In the genomic region with DNA sequence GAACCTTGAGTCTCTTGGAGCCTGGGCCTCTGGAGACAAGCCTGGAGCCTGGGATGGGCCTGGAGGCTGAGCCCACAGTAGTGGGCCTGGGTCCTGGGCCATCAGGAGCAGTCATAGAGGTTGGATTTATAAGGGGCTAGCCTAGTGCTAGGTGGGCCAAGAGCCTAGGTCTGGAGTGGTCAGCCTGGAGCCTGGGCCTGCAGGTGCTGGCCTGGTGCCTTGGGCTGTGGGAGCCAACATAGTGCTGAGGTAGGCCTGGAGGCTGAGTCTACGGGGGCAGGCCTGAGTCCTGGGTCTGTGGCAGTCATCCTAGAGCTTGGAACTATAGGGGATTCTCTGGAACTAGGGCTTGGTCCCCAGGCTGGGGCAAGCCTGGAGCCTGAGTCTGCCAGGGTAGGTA, we compare ENCODE assay signal across 35 cellular contexts.
"Had no signal": no experiment of that assay in that cellular context is flagged by ENCODE, and none has a peak within 500 bp of the region (broad histone marks: within the 10 kb centered on the region; RNA-seq: fewer than 3 reads in every experiment).

No MANE protein-coding gene starts in this region.

- ATAC-seq: activated CD8-positive, alpha-beta T cell treated with anti-CD3 and anti-CD28 coated beads for 36 hours; activated naive CD4-positive, alpha-beta T cell treated with anti-CD3 and anti-CD28 coated beads, Interleukin-2, amount 50 U/mL, for 72 hours; activated T-cell treated with anti-CD3 and anti-CD28 coated beads, Interleukin-2, amount 50 U/mL, for 4 hours; activated T-cell treated with anti-CD3 and anti-CD28 coated beads, Interleukin-2, amount 50 U/mL, for 72 hours; activated T-helper 17 cell treated with anti-CD3 and anti-CD28 coated beads, Interleukin-2, amount 50 U/mL, for 72 hours; body of pancreas; T-cell; T-helper 17 cell had no signal

- H3K27me3 Mint-ChIP-seq: activated B cell treated with CpG ODN at 0.5 μM for 24 hours; activated CD4-positive, alpha-beta memory T cell treated with anti-CD3 and anti-CD28 coated beads for 36 hours; activated CD8-positive, alpha-beta T cell treated with anti-CD3 and anti-CD28 coated beads for 36 hours; activated naive CD8-positive, alpha-beta T cell treated with anti-CD3 and anti-CD28 coated beads for 36 hours; activated T-helper 17 cell treated with anti-CD3 and anti-CD28 coated beads, Interleukin-2, amount 50 U/mL, for 72 hours; T-helper 17 cell had no signal

- H3K27me3 ChIP-seq: adrenal gland, body of pancreas, brain microvascular endothelial cell, breast epithelium had no signal

- DNase-seq: activated B cell treated with CpG ODN at 0.5 μM for 24 hours; activated CD4-positive, alpha-beta memory T cell treated with anti-CD3 and anti-CD28 coated beads for 36 hours; activated CD4-positive, alpha-beta T cell treated with anti-CD3 and anti-CD28 coated beads for 4 hours; activated CD4-positive, alpha-beta T cell treated with anti-CD3 and anti-CD28 coated beads, Interleukin-2, amount 10 ng/mL, durations not matched to agents 24 days and 14 days; activated CD4-positive, alpha-beta T cell treated with anti-CD3 and anti-CD28 coated beads, Interleukin-2, amount 50 U/mL, for 1 hour; activated CD4-positive, alpha-beta T cell treated with anti-CD3 and anti-CD28 coated beads, Interleukin-2, amount 50 U/mL, for 4 hours; activated CD4-positive, CD25-positive, alpha-beta regulatory T cell treated with anti-CD3 and anti-CD28 coated beads, Interleukin-2, amount 50 U/mL, for 72 hours; activated CD8-positive, alpha-beta memory T cell treated with anti-CD3 and anti-CD28 coated beads, Interleukin-2, amount 50 U/mL, for 4 hours; activated CD8-positive, alpha-beta T cell treated with anti-CD3 and anti-CD28 coated beads for 36 hours; activated effector memory CD4-positive, alpha-beta T cell treated with anti-CD3 and anti-CD28 coated beads, Interleukin-2, amount 50 U/mL, for 16 hours; activated gamma-delta T cell treated with Interleukin-2 at 50 U/mL for 16 hours; activated naive CD4-positive, alpha-beta T cell; activated naive CD4-positive, alpha-beta T cell treated with anti-CD3 and anti-CD28 coated beads for 36 hours; activated naive CD4-positive, alpha-beta T cell treated with anti-CD3 and anti-CD28 coated beads, Interleukin-2, amount 50 U/mL, for 16 hours; activated naive CD8-positive, alpha-beta T cell treated with anti-CD3 and anti-CD28 coated beads for 36 hours; activated T-cell treated with anti-CD3 and anti-CD28 coated beads for 4 hours; activated T-cell treated with anti-CD3 and anti-CD28 coated beads, Interleukin-2, amount 50 U/mL, for 1 hour; activated T-cell treated with anti-CD3 and anti-CD28 coated beads, Interleukin-2, amount 50 U/mL, for 4 hours; activated T-cell treated with anti-CD3 and anti-CD28 coated beads, Interleukin-2, amount 50 U/mL, for 72 hours; adrenal gland; amniotic stem cell; aorta; body of pancreas; brain microvascular endothelial cell; central memory CD4-positive, alpha-beta T cell; T-cell; T-helper 17 cell; T-helper 9 cell had no signal

- H3K36me3 ChIP-seq: adrenal gland, brain microvascular endothelial cell, breast epithelium had no signal

- H3K4me3 ChIP-seq: adrenal gland, body of pancreas, breast epithelium had no signal

- H3K4me1 Mint-ChIP-seq: activated CD4-positive, alpha-beta T cell treated with anti-CD3 and anti-CD28 coated beads, Interleukin-2, amount 10 ng/mL, durations not matched to agents 24 days and 14 days; activated T-helper 17 cell treated with anti-CD3 and anti-CD28 coated beads, Interleukin-2, amount 50 U/mL, for 72 hours; T-cell; T-helper 17 cell had no signal

- H3K9me3 ChIP-seq: adrenal gland had no signal

- H3K4me1 ChIP-seq: adrenal gland, body of pancreas, breast epithelium had no signal

- H3K27ac ChIP-seq: adrenal gland, body of pancreas, brain microvascular endothelial cell, breast epithelium, VCaP had no signal

- FAIRE-seq: astrocyte, TTC549 had no signal

- H3K4me3 Mint-ChIP-seq: activated B cell treated with CpG ODN at 0.5 μM for 24 hours; activated CD4-positive, alpha-beta memory T cell treated with anti-CD3 and anti-CD28 coated beads for 36 hours; activated CD4-positive, alpha-beta T cell treated with anti-CD3 and anti-CD28 coated beads, Interleukin-2, amount 10 ng/mL, durations not matched to agents 24 days and 14 days; activated CD8-positive, alpha-beta T cell treated with anti-CD3 and anti-CD28 coated beads for 36 hours; activated naive CD4-positive, alpha-beta T cell treated with anti-CD3 and anti-CD28 coated beads for 36 hours; activated naive CD8-positive, alpha-beta T cell treated with anti-CD3 and anti-CD28 coated beads for 36 hours; activated T-cell treated with anti-CD3 and anti-CD28 coated beads, Interleukin-2, amount 50 U/mL, for 4 hours; activated T-cell treated with anti-CD3 and anti-CD28 coated beads, Interleukin-2, amount 50 U/mL, for 72 hours; activated T-helper 1 cell treated with anti-CD3 and anti-CD28 coated beads, Interleukin-12 subunit alpha, Interleukin-12 subunit beta, Interleukin-2, Interleukin-4 antibody, amounts not matched to agents 30 ng/mL and 10 ng/mL and 1 ng/mL, durations not matched to agents 14 hours and 24 hours and 36 hours; activated T-helper 17 cell treated with anti-CD3 and anti-CD28 coated beads, Interleukin-2, amount 50 U/mL, for 72 hours; T-cell; T-helper 17 cell had no signal

- H3K27ac Mint-ChIP-seq: activated B cell treated with CpG ODN at 0.5 μM for 24 hours; activated CD4-positive, alpha-beta memory T cell treated with anti-CD3 and anti-CD28 coated beads for 36 hours; activated CD4-positive, alpha-beta T cell treated with anti-CD3 and anti-CD28 coated beads, Interleukin-2, amount 10 ng/mL, durations not matched to agents 24 days and 14 days; activated CD8-positive, alpha-beta T cell treated with anti-CD3 and anti-CD28 coated beads for 36 hours; activated naive CD4-positive, alpha-beta T cell treated with anti-CD3 and anti-CD28 coated beads for 36 hours; activated naive CD4-positive, alpha-beta T cell treated with anti-CD3 and anti-CD28 coated beads, Interleukin-2, amount 50 U/mL, for 72 hours; activated naive CD8-positive, alpha-beta T cell treated with anti-CD3 and anti-CD28 coated beads for 36 hours; activated T-cell treated with anti-CD3 and anti-CD28 coated beads, Interleukin-2, amount 50 U/mL, for 72 hours; activated T-helper 1 cell treated with anti-CD3 and anti-CD28 coated beads, Interleukin-12 subunit alpha, Interleukin-12 subunit beta, Interleukin-2, Interleukin-4 antibody, amounts not matched to agents 30 ng/mL and 10 ng/mL and 1 ng/mL, durations not matched to agents 14 hours and 24 hours and 36 hours; activated T-helper 17 cell treated with anti-CD3 and anti-CD28 coated beads, Interleukin-2, amount 50 U/mL, for 72 hours; T-cell; T-helper 17 cell had no signal
